1 cellular context compared by ENCODE assay signal in genomic region chr12:50057000-50057841, GRCh38.
TF ChIP-seq lines count a peak whose summit lies in the region.

TSS of gene ASIC1 (plus strand) at chr12:50057596. CDS start at chr12:50058767, 1,171 bp downstream.

TF ChIP-seq in HepG2, 621 proteins besides CTCF, POLR2A, EP300 and RAD21 (continued from another document and continues in another):
- peak; percentile 38; the same call in 1 of the 2 replicates for TF ChIP-seq SAP130 (CRISPR knock-in tag; IDR thresholded peaks at IDR 0.05; ENCODE audit: low read depth)
- TF ChIP-seq ZNF205 (CRISPR knock-in tag; IDR thresholded peaks at IDR 0.05): no peak
- TF ChIP-seq HOXA5 (CRISPR knock-in tag; IDR thresholded peaks at IDR 0.05): no peak
- TF ChIP-seq MAFG (CRISPR knock-in tag; IDR thresholded peaks at IDR 0.05): no peak
- TF ChIP-seq STAG1 (CRISPR knock-in tag; IDR thresholded peaks at IDR 0.05): no peak
- TF ChIP-seq MAFF (IDR thresholded peaks at IDR 0.05; ENCODE audit: low read depth, low read length): no peak
- no peak for TF ChIP-seq MED1 (CRISPR knock-in tag; IDR thresholded peaks at IDR 0.05)
- TF ChIP-seq RXRA (CRISPR knock-in tag; IDR thresholded peaks at IDR 0.05): peak; percentile 37; the same call in 1 of the 2 replicates
- TF ChIP-seq ZNF780A (CRISPR knock-in tag; IDR thresholded peaks at IDR 0.05): no peak
- TF ChIP-seq BCLAF1 (IDR thresholded peaks at IDR 0.05): no peak
- peak; percentile 62 for TF ChIP-seq ZNF687 (CRISPR knock-in tag; IDR thresholded peaks at IDR 0.05)
- TF ChIP-seq AKAP8 (CRISPR knock-in tag; IDR thresholded peaks at IDR 0.05): 0 out of 2 replicates have a peak, but pooled peaks have one; percentile 41
- no peak for TF ChIP-seq ZNF547 (CRISPR knock-in tag; IDR thresholded peaks at IDR 0.05)
- TF ChIP-seq RBAK (CRISPR knock-in tag; IDR thresholded peaks at IDR 0.05): no peak
- no peak for TF ChIP-seq ZNF382 (CRISPR knock-in tag; IDR thresholded peaks at IDR 0.05; ENCODE audit: borderline replicate concordance)
- TF ChIP-seq ZHX1 (CRISPR knock-in tag; IDR thresholded peaks at IDR 0.05; ENCODE audit: low read depth): no peak
- no peak for TF ChIP-seq ZNF484 (CRISPR knock-in tag; IDR thresholded peaks at IDR 0.05; ENCODE audit: borderline replicate concordance, low read depth)
- no peak for TF ChIP-seq ZC3H4 (CRISPR knock-in tag; IDR thresholded peaks at IDR 0.05; ENCODE audit: borderline replicate concordance)
- no peak for TF ChIP-seq MIER2 (CRISPR knock-in tag; IDR thresholded peaks at IDR 0.05)
- TF ChIP-seq ZNF781 (CRISPR knock-in tag; IDR thresholded peaks at IDR 0.05; ENCODE audit: borderline replicate concordance, not compliant biosample characterization): no peak
- TF ChIP-seq FOXJ3 (CRISPR knock-in tag; IDR thresholded peaks at IDR 0.05; ENCODE audit: borderline replicate concordance): no peak
- no peak for TF ChIP-seq ZNF567 (CRISPR knock-in tag; IDR thresholded peaks at IDR 0.05; ENCODE audit: borderline replicate concordance)
- TF ChIP-seq FLYWCH1 (CRISPR knock-in tag; IDR thresholded peaks at IDR 0.05): no peak
- TF ChIP-seq HDAC2 (CRISPR knock-in tag; IDR thresholded peaks at IDR 0.05): no peak
- TF ChIP-seq PBX3 (CRISPR knock-in tag; IDR thresholded peaks at IDR 0.05; ENCODE audit: borderline replicate concordance): no peak
- TF ChIP-seq AKNA (CRISPR knock-in tag; IDR thresholded peaks at IDR 0.05; ENCODE audit: borderline replicate concordance): no peak
- no peak for TF ChIP-seq ARID5B (CRISPR knock-in tag; IDR thresholded peaks at IDR 0.05)
- TF ChIP-seq ZNF33A (CRISPR knock-in tag; IDR thresholded peaks at IDR 0.05; ENCODE audit: borderline replicate concordance): no peak
- TF ChIP-seq TBP (CRISPR knock-in tag; IDR thresholded peaks at IDR 0.05): no peak
- TF ChIP-seq ZNF496 (CRISPR knock-in tag; IDR thresholded peaks at IDR 0.05; ENCODE audit: insufficient replicate concordance): no peak
- no peak for TF ChIP-seq ATF5 (CRISPR knock-in tag; IDR thresholded peaks at IDR 0.05; ENCODE audit: low read depth)
- no peak for TF ChIP-seq YEATS4 (CRISPR knock-in tag; IDR thresholded peaks at IDR 0.05; ENCODE audit: borderline replicate concordance)
- TF ChIP-seq JUNB (CRISPR knock-in tag; IDR thresholded peaks at IDR 0.05; ENCODE audit: borderline replicate concordance): no peak
- TF ChIP-seq NONO (IDR thresholded peaks at IDR 0.05): no peak
- peak; percentile 56; the same call in 1 of the 2 replicates for TF ChIP-seq NONO (CRISPR knock-in tag; conservative IDR thresholded peaks at IDR 0.05)
- no peak for TF ChIP-seq DMTF1 (CRISPR knock-in tag; IDR thresholded peaks at IDR 0.05)
- 0 out of 2 replicates have a peak, but pooled peaks have one; percentile 24 for TF ChIP-seq RNF2 (conservative IDR thresholded peaks at IDR 0.05; ENCODE audit: low read depth)
